8 cellular contexts compared by ENCODE assay signal in the genomic region with DNA sequence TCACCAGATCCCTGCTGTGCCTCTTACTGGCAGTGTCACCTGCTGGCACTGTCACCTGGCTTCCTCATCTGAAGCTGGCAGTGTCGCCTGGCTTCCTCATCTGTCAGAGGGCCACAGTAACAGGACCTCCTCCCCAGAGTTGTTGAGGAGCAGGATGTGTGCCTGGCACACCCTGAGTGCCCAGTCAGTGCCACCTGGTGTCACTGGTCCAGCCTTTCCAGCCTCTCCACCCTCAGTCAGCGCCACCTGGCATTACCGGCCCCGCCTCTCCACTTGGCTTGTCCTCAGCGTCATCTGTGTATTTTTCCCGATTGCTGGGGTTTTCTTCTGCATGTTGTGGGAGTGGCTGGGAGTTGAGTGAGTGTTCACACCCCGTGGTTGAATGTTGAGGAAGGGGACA. TPM values are rescaled to one million over a fixed set of nuclear protein-coding genes. Genes with fewer than 3 reads are reported as not detected.
DNase-seq lines count a peak whose midpoint lies in the region; ATAC-seq and TF ChIP-seq lines count a peak whose summit lies in the region.

No MANE protein-coding gene starts in this region.

- intact Hi-C loops in IMR-90 (cut with micrococcal nuclease) = loop anchor here (5.0 kb wide), 1 partner anchor 235 kb away; no protein-coding TSS in a partner anchor

- no peak overlapping the region for H2BK5ac ChIP-seq in IMR-90 (ENCODE audit: low read depth, low read length, poor library complexity, severe bottlenecking)

- H3K27ac ChIP-seq in IMR-90 (ENCODE audit: insufficient read depth, low read length) = no peak overlapping the region

- H4K20me1 ChIP-seq in IMR-90 (ENCODE audit: insufficient read depth, low read length) = peaks cover 51% of the 10 kb centered on the region

- TF ChIP-seq RAD21 in IMR-90 (IDR thresholded peaks at IDR 0.05; ENCODE audit: low read length) = no peak

- H4K5ac ChIP-seq in IMR-90 (ENCODE audit: low read depth, low read length) = no peak overlapping the region

- no peak overlapping the region for H2BK120ac ChIP-seq in IMR-90 (ENCODE audit: low read depth, low read length)

- ATAC-seq in IMR-90 (ENCODE audit: low read depth) = no peak
- ATAC-seq in activated T-helper 17 cell treated with anti-CD3 and anti-CD28 coated beads, Interleukin-2, amount 50 U/mL, for 72 hours (replicated peaks) = no peak
- ATAC-seq in naive thymus-derived CD8-positive, alpha-beta T cell = no peak

- no peaks in the 10 kb centered on the region for H3K9me3 Mint-ChIP-seq in activated T-helper 17 cell treated with anti-CD3 and anti-CD28 coated beads, Interleukin-2, amount 50 U/mL, for 72 hours
- H3K9me3 Mint-ChIP-seq in naive thymus-derived CD8-positive, alpha-beta T cell = no peaks in the 10 kb centered on the region

- no peak overlapping the region for H2AFZ ChIP-seq in IMR-90 (replicated peaks; ENCODE audit: low read length, poor library complexity)

- H3K23ac ChIP-seq in IMR-90 (ENCODE audit: low read depth, low read length) = no peak overlapping the region; the same call in 1 of the 2 replicates

- 0 out of 2 replicates have a peak overlapping the region, but pooled peaks have one; percentile 26 for H3K4ac ChIP-seq in IMR-90 (ENCODE audit: low read depth, low read length)

- no peak overlapping the region for H3K9ac ChIP-seq in IMR-90 (ENCODE audit: low read depth, low read length)

- H2BK20ac ChIP-seq in IMR-90 (ENCODE audit: low read depth, low read length) = no peak overlapping the region

- H3K56ac ChIP-seq in IMR-90 (ENCODE audit: extremely low read depth, insufficient read depth, low read length) = no peak overlapping the region

- H3K9me1 ChIP-seq in IMR-90 (ENCODE audit: insufficient read depth, low read length) = peaks cover 20% of the 10 kb centered on the region

- no TSS peak for BruUV-seq in IMR-90 (replicated peaks; lab: Mats Ljungman, UMichigan)

- H3K4me2 ChIP-seq in IMR-90 (ENCODE audit: low read depth, low read length) = no peak overlapping the region

- no peak for TF ChIP-seq CTCF in IMR-90 (conservative IDR thresholded peaks at IDR 0.05; ENCODE audit: low read depth, low read length)

- no peak overlapping the region for H3K14ac ChIP-seq in IMR-90 (replicated peaks; ENCODE audit: low read depth, low read length)

- peak; percentile 57 for DNase-seq in DMS 273 (lab: John Stamatoyannopoulos, UW; ENCODE audit: unreplicated experiment)
- DNase-seq in DMS 273 treated with DMSO at 0.1 percent for 48 hours (lab: John Stamatoyannopoulos, UW) = no peak
- DNase-seq in IMR-90 = no peak
- DNase-seq in naive thymus-derived CD8-positive, alpha-beta T cell = no peak
- DNase-seq in activated CD4-positive, CD25-positive, alpha-beta regulatory T cell treated with anti-CD3 and anti-CD28 coated beads, Interleukin-2, amount 50 U/mL, for 72 hours = no peak
- no peak for DNase-seq in activated effector memory CD4-positive, alpha-beta T cell treated with anti-CD3 and anti-CD28 coated beads, Interleukin-2, amount 50 U/mL, for 16 hours
- DNase-seq in foreskin melanocyte = no peak

- H3K4me3 Mint-ChIP-seq in activated T-helper 17 cell treated with anti-CD3 and anti-CD28 coated beads, Interleukin-2, amount 50 U/mL, for 72 hours = no peak overlapping the region
- peak overlapping the region in 1 of 10 donors; percentile 8 for H3K4me3 Mint-ChIP-seq in naive thymus-derived CD8-positive, alpha-beta T cell

- H3K79me1 ChIP-seq in IMR-90 (ENCODE audit: low read depth in 1 of 2, low read length in 2 of 2) = peaks cover 41 to 82% of the 10 kb centered on the region in 2 experiments

- no peak for TF ChIP-seq POLR2A in IMR-90 (IDR thresholded peaks at IDR 0.05; ENCODE audit: low read depth, low read length)

- 82% methylated on average over 2 of the region's 7 CpGs; no CpG with 5 or more reads in 1 of the 2 experiments for WGBS in IMR-90 (ENCODE audit: extremely low coverage in 2 of 2, insufficient read length in 1 of 2), 2 experiments

- H3K27me3 ChIP-seq in IMR-90 (ENCODE audit: control insufficient read depth, insufficient read depth, low read length) = no peaks in the 10 kb centered on the region

- peak overlapping the region; percentile 29 for H2AK9ac ChIP-seq in IMR-90 (replicated peaks; ENCODE audit: low read depth, low read length, poor library complexity)

- H4K8ac ChIP-seq in IMR-90 (ENCODE audit: low read depth in 2 of 2, low read length in 2 of 2) = no peak overlapping the region

- no peak overlapping the region for H3K18ac ChIP-seq in IMR-90 (ENCODE audit: low read depth, low read length)

- peak overlapping the region; percentile 65 for H2AK5ac ChIP-seq in IMR-90 (ENCODE audit: low read depth, low read length)

- dilution Hi-C loops in IMR-90 (cut with HindIII; ENCODE audit: low sequenced_read_pairs, unreplicated experiment) = no loop called here

- no peaks in the 10 kb centered on the region for H3K27me3 Mint-ChIP-seq in activated T-helper 17 cell treated with anti-CD3 and anti-CD28 coated beads, Interleukin-2, amount 50 U/mL, for 72 hours
- no peaks in the 10 kb centered on the region for H3K27me3 Mint-ChIP-seq in naive thymus-derived CD8-positive, alpha-beta T cell

- H3K4me1 Mint-ChIP-seq in activated T-helper 17 cell treated with anti-CD3 and anti-CD28 coated beads, Interleukin-2, amount 50 U/mL, for 72 hours = peaks cover 36% of the 10 kb centered on the region
- peaks cover 28 to 56% (median 51%) of the 10 kb centered on the region in 4 donors for H3K4me1 Mint-ChIP-seq in naive thymus-derived CD8-positive, alpha-beta T cell

- peak overlapping the region; percentile 28; the same call in 1 of the 3 replicates for H2BK15ac ChIP-seq in IMR-90 (ENCODE audit: low read depth, low read length)

- POLR2A ChIA-PET in IMR-90 (lab: Charles Lee; ENCODE audit: unreplicated experiment) = no interaction called here
- POLR2A ChIA-PET in naive thymus-derived CD8-positive, alpha-beta T cell (lab: Charles Lee) = interaction anchor here (1.1 to 2.1 kb wide), 4 partner anchors 21 to 233 kb away, joined by 3 to 4 read pairs (median 4); partner anchors contain the start of gene MEAK7

- H3K9me3 ChIP-seq in IMR-90 (ENCODE audit: control insufficient read depth, insufficient read depth, low read length) = no peaks in the 10 kb centered on the region

- no peaks in the 10 kb centered on the region; the same call in 1 of the 2 replicates for H3K36me3 ChIP-seq in IMR-90 (ENCODE audit: control insufficient read depth, insufficient read depth, low read length)

- H3K36me3 Mint-ChIP-seq in activated T-helper 17 cell treated with anti-CD3 and anti-CD28 coated beads, Interleukin-2, amount 50 U/mL, for 72 hours (ENCODE audit: low read depth) = peaks cover 75% of the 10 kb centered on the region
- H3K36me3 Mint-ChIP-seq in naive thymus-derived CD8-positive, alpha-beta T cell = peaks cover 0 to 34% (median 0%) of the 10 kb centered on the region in 3 donors

- H4K91ac ChIP-seq in IMR-90 (ENCODE audit: insufficient read depth, low read depth, low read length) = no peak overlapping the region; the same call in 1 of the 2 replicates

- peak overlapping the region; percentile 30 for H3K27ac Mint-ChIP-seq in activated T-helper 17 cell treated with anti-CD3 and anti-CD28 coated beads, Interleukin-2, amount 50 U/mL, for 72 hours
- H3K27ac Mint-ChIP-seq in naive thymus-derived CD8-positive, alpha-beta T cell = peak overlapping the region in 6 of 10 donors; percentile 28 to 65 (median 56)

- no peak overlapping the region for H3K4me3 ChIP-seq in IMR-90 (ENCODE audit: insufficient read depth, low read depth, low read length)

- CTCF ChIA-PET in IMR-90 (lab: Yijun Ruan, JAX) = interaction anchor here (0.6 to 1.8 kb wide), 9 partner anchors 15 to 239 kb away, joined by 3 to 5 read pairs (median 3); no protein-coding TSS in a partner anchor

- H3K4me1 ChIP-seq in IMR-90 (ENCODE audit: control insufficient read depth, insufficient read depth, low read length) = peaks cover 27% of the 10 kb centered on the region

- in situ Hi-C loops in IMR-90 (cut with MboI; ENCODE audit: low sequenced_read_pairs) = no loop called here

TF ChIP-seq in IMR-90, 13 proteins besides CTCF, POLR2A, EP300 and RAD21:
- TF ChIP-seq CHD1 (IDR thresholded peaks at IDR 0.05; ENCODE audit: low read depth, low read length) (no peak), BHLHE40 (IDR thresholded peaks at IDR 0.05; ENCODE audit: low read depth, low read length) (no peak), NFE2L2 (IDR thresholded peaks at IDR 0.05; ENCODE audit: low read depth, low read length) (no peak), MAZ (IDR thresholded peaks at IDR 0.05; ENCODE audit: borderline replicate concordance, low read depth, low read length) (no peak), MXI1 (IDR thresholded peaks at IDR 0.05; ENCODE audit: borderline replicate concordance, low read depth, low read length) (no peak), RFX5 (IDR thresholded peaks at IDR 0.05; ENCODE audit: low read depth, low read length) (no peak)

RNA-seq across cellular contexts. Expression of gene USP10, which starts 37.9 kb away (rescaled TPM):
- total RNA-seq in IMR-90 (2012; rRNA removed) = 54.3 and 61.9 TPM in 2 replicates
- 79.0 and 85.5 TPM in 2 replicates for polyA plus RNA-seq in IMR-90 (2012; rRNA removed)
- polyA plus RNA-seq in IMR-90 (2012; cell fraction: cytosol; rRNA removed) = 33.5 and 44.0 TPM in 2 replicates
- polyA plus RNA-seq in IMR-90 (2012; cell fraction: nucleus; rRNA removed; ENCODE audit: low replicate concordance) = 67.7 and 84.6 TPM in 2 replicates
- total RNA-seq in activated T-helper 17 cell treated with anti-CD3 and anti-CD28 coated beads, Interleukin-2, amount 50 U/mL, for 72 hours = 100 to 1,000 TPM in 1 of 2 donors, 10 to 100 TPM in 1; 93.4 to 127 TPM
- 10 to 100 TPM; 79.5 to 87.3 TPM for total RNA-seq in naive thymus-derived CD8-positive, alpha-beta T cell
- 10 to 100 TPM; 61.3 to 89.8 (median 80.7) TPM for polyA plus RNA-seq in naive thymus-derived CD8-positive, alpha-beta T cell
